4 cellular contexts compared by ENCODE assay signal in the genomic region with DNA sequence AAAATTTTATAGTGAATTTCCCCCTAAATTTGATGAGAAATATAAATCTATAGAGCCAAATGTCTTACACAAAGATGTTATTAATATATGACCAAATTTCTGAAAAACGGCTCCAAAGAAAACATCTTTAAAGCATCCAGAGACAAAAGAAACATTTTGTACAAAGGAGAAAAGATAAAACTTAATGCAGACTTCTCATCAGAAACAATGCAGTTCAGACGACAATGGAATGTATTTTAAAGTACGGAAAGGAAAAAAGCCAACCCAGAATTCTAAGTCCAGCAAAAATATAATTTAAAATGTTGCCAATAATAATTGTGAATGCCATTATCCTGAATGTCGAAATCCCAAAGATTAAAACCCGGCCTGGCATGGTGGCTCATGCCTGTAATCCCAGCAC.
TF ChIP-seq lines count a peak whose summit lies in the region.

No MANE protein-coding gene starts in this region.

TF ChIP-seq in HepG2, 621 proteins besides CTCF, POLR2A, EP300 and RAD21:
- peak; percentile 87 for TF ChIP-seq ZNF317 (CRISPR knock-in tag; IDR thresholded peaks at IDR 0.05)
- TF ChIP-seq NR2F6 (IDR thresholded peaks at IDR 0.05), result no peak
- TF ChIP-seq NR2F6 (CRISPR knock-in tag; IDR thresholded peaks at IDR 0.05), result no peak
- TF ChIP-seq, protein P1, sequence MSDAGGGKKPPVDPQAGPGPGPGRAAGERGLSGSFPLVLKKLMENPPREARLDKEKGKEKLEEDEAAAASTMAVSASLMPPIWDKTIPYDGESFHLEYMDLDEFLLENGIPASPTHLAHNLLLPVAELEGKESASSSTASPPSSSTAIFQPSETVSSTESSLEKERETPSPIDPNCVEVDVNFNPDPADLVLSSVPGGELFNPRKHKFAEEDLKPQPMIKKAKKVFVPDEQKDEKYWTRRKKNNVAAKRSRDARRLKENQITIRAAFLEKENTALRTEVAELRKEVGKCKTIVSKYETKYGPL (CRISPR knock-in tag; IDR thresholded peaks at IDR 0.05), result no peak

TF ChIP-seq in HEK293, 187 proteins besides CTCF, POLR2A, EP300 and RAD21:
- TF ChIP-seq SETDB1 (IDR thresholded peaks at IDR 0.05; ENCODE audit: insufficient read length, low read length), result peak; percentile 63
- TF ChIP-seq, protein P2, sequence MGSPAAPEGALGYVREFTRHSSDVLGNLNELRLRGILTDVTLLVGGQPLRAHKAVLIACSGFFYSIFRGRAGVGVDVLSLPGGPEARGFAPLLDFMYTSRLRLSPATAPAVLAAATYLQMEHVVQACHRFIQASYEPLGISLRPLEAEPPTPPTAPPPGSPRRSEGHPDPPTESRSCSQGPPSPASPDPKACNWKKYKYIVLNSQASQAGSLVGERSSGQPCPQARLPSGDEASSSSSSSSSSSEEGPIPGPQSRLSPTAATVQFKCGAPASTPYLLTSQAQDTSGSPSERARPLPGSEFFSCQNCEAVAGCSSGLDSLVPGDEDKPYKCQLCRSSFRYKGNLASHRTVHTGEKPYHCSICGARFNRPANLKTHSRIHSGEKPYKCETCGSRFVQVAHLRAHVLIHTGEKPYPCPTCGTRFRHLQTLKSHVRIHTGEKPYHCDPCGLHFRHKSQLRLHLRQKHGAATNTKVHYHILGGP (tag by site-specific recombination; IDR thresholded peaks at IDR 0.05), result no peak
- TF ChIP-seq, protein P3, sequence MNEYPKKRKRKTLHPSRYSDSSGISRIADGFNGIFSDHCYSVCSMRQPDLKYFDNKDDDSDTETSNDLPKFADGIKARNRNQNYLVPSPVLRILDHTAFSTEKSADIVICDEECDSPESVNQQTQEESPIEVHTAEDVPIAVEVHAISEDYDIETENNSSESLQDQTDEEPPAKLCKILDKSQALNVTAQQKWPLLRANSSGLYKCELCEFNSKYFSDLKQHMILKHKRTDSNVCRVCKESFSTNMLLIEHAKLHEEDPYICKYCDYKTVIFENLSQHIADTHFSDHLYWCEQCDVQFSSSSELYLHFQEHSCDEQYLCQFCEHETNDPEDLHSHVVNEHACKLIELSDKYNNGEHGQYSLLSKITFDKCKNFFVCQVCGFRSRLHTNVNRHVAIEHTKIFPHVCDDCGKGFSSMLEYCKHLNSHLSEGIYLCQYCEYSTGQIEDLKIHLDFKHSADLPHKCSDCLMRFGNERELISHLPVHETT (tag by site-specific recombination; IDR thresholded peaks at IDR 0.05), result no peak

TF ChIP-seq in WTC11, 78 proteins besides CTCF, POLR2A, EP300 and RAD21:
- no peak for TF ChIP-seq FOXJ3 (CRISPR knock-in tag; IDR thresholded peaks at IDR 0.05; ENCODE audit: borderline replicate concordance)
- peak; percentile 61; the same call in 1 of the 2 replicates for TF ChIP-seq ZNF317 (CRISPR knock-in tag; IDR thresholded peaks at IDR 0.05; ENCODE audit: borderline replicate concordance, low read depth)
TF ChIP-seq in WTC11: peak in this region for 1.

TF ChIP-seq in K562, 482 proteins besides CTCF, POLR2A, EP300 and RAD21:
- TF ChIP-seq MAFK (IDR thresholded peaks at IDR 0.05; ENCODE audit: low read length) (no peak), ZNF696 (CRISPR knock-in tag; conservative IDR thresholded peaks at IDR 0.05) (no peak), TRIM28 (IDR thresholded peaks at IDR 0.05) (peak; percentile 54; the same call in 1 of the 2 replicates), CBX3 (IDR thresholded peaks at IDR 0.05; ENCODE audit: borderline replicate concordance in 1 of 2, low read length in 2 of 2) (peak in 1 of 2 experiments; percentile 89; a peak in 2 of 3 replicates), KLF16 (IDR thresholded peaks at IDR 0.05) (no peak), ZNF384 (IDR thresholded peaks at IDR 0.05; ENCODE audit: low read depth, low read length) (no peak), GATAD2A (IDR thresholded peaks at IDR 0.05) (no peak), CEBPB (tag; IDR thresholded peaks at IDR 0.05) (no peak)
- TF ChIP-seq, protein P4, sequence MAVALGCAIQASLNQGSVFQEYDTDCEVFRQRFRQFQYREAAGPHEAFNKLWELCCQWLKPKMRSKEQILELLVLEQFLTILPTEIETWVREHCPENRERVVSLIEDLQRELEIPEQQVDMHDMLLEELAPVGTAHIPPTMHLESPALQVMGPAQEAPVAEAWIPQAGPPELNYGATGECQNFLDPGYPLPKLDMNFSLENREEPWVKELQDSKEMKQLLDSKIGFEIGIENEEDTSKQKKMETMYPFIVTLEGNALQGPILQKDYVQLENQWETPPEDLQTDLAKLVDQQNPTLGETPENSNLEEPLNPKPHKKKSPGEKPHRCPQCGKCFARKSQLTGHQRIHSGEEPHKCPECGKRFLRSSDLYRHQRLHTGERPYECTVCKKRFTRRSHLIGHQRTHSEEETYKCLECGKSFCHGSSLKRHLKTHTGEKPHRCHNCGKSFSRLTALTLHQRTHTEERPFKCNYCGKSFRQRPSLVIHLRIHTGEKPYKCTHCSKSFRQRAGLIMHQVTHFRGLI (CRISPR knock-in tag; IDR thresholded peaks at IDR 0.05), result no peak
- TF ChIP-seq, protein P5, sequence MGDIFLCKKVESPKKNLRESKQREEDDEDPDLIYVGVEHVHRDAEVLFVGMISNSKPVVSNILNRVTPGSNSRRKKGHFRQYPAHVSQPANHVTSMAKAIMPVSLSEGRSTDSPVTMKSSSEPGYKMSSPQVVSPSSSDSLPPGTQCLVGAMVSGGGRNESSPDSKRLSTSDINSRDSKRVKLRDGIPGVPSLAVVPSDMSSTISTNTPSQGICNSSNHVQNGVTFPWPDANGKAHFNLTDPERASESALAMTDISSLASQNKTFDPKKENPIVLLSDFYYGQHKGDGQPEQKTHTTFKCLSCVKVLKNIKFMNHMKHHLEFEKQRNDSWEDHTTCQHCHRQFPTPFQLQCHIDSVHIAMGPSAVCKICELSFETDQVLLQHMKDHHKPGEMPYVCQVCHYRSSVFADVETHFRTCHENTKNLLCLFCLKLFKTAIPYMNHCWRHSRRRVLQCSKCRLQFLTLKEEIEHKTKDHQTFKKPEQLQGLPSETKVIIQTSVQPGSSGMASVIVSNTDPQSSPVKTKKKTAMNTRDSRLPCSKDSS (IDR thresholded peaks at IDR 0.05; ENCODE audit: low read depth, partially characterized antibody), result peak; percentile 73
- TF ChIP-seq, protein P6, sequence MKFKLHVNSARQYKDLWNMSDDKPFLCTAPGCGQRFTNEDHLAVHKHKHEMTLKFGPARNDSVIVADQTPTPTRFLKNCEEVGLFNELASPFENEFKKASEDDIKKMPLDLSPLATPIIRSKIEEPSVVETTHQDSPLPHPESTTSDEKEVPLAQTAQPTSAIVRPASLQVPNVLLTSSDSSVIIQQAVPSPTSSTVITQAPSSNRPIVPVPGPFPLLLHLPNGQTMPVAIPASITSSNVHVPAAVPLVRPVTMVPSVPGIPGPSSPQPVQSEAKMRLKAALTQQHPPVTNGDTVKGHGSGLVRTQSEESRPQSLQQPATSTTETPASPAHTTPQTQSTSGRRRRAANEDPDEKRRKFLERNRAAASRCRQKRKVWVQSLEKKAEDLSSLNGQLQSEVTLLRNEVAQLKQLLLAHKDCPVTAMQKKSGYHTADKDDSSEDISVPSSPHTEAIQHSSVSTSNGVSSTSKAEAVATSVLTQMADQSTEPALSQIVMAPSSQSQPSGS (CRISPR knock-in tag; IDR thresholded peaks at IDR 0.05), result no peak
- TF ChIP-seq, protein P7, sequence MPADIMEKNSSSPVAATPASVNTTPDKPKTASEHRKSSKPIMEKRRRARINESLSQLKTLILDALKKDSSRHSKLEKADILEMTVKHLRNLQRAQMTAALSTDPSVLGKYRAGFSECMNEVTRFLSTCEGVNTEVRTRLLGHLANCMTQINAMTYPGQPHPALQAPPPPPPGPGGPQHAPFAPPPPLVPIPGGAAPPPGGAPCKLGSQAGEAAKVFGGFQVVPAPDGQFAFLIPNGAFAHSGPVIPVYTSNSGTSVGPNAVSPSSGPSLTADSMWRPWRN (IDR thresholded peaks at IDR 0.05; ENCODE audit: low read depth), result no peak
